8 cellular contexts compared by ENCODE assay signal in genomic region chr20:47353224-47353696, GRCh38. TPM values are rescaled to one million over a fixed set of nuclear protein-coding genes. Genes with fewer than 3 reads are reported as not detected.
DNase-seq lines count a peak whose midpoint lies in the region; ATAC-seq, FAIRE-seq and TF ChIP-seq lines count a peak whose summit lies in the region.

No MANE protein-coding gene starts in this region.

- ATAC-seq in CD4-positive, CD25-positive, alpha-beta regulatory T cell (ENCODE audit: low read depth in 2 of 2): no peak
- ATAC-seq in HG03135 (IDR thresholded peaks at IDR 0.05; ENCODE audit: unreplicated experiment): no peak
- ATAC-seq in left lobe of liver: no peak

- FAIRE-seq in D721Med (lab: Jason Lieb, UNC): no peak

- peaks cover 67% of the 10 kb centered on the region for H3K79me2 ChIP-seq in neural cell (replicated peaks; ENCODE audit: insufficient read depth, low read length)

- H3K4me3 Mint-ChIP-seq in CD4-positive, CD25-positive, alpha-beta regulatory T cell: peak overlapping the region; percentile 60 to 96 (median 95)
- H3K4me3 Mint-ChIP-seq in dendritic cell treated with granulocyte-macrophage colony-stimulating factor and Interleukin-4, amounts not matched to agents 40 ng/mL and 50 ng/mL, for 4 days: peak overlapping the region; percentile 30
- H3K4me3 Mint-ChIP-seq in nephron progenitor cell: no peak overlapping the region

- no peak for TF ChIP-seq EP300 in neural cell (conservative IDR thresholded peaks at IDR 0.05; ENCODE audit: poor library complexity, severe bottlenecking)

- intact Hi-C loops in dendritic cell treated with granulocyte-macrophage colony-stimulating factor and Interleukin-4, amounts not matched to agents 40 ng/mL and 50 ng/mL, for 4 days (cut with micrococcal nuclease): no loop called here

- peaks cover 9% of the 10 kb centered on the region for H3K36me3 ChIP-seq in CD4-positive, CD25-positive, alpha-beta regulatory T cell (ENCODE audit: control insufficient read depth, insufficient read depth, low read length)
- no peaks in the 10 kb centered on the region for H3K36me3 ChIP-seq in neural cell (ENCODE audit: insufficient read depth, low read length)

- H3F3A ChIP-seq in neural cell (ENCODE audit: insufficient read depth, low read length, poor library complexity, severe bottlenecking): peaks cover 7% of the 10 kb centered on the region

- H3K27me3 Mint-ChIP-seq in CD4-positive, CD25-positive, alpha-beta regulatory T cell: no peaks in the 10 kb centered on the region
- H3K27me3 Mint-ChIP-seq in dendritic cell treated with granulocyte-macrophage colony-stimulating factor and Interleukin-4, amounts not matched to agents 40 ng/mL and 50 ng/mL, for 4 days: no peaks in the 10 kb centered on the region
- no peaks in the 10 kb centered on the region for H3K27me3 Mint-ChIP-seq in nephron progenitor cell (ENCODE audit: low read depth, poor library complexity)

- H3K27ac Mint-ChIP-seq in CD4-positive, CD25-positive, alpha-beta regulatory T cell: peak overlapping the region; percentile 46 to 86 (median 67)
- no peak overlapping the region for H3K27ac Mint-ChIP-seq in dendritic cell treated with granulocyte-macrophage colony-stimulating factor and Interleukin-4, amounts not matched to agents 40 ng/mL and 50 ng/mL, for 4 days
- H3K27ac Mint-ChIP-seq in nephron progenitor cell: no peak overlapping the region

- H3K9me3 Mint-ChIP-seq in CD4-positive, CD25-positive, alpha-beta regulatory T cell: no peaks in the 10 kb centered on the region
- no peaks in the 10 kb centered on the region for H3K9me3 Mint-ChIP-seq in dendritic cell treated with granulocyte-macrophage colony-stimulating factor and Interleukin-4, amounts not matched to agents 40 ng/mL and 50 ng/mL, for 4 days
- H3K9me3 Mint-ChIP-seq in nephron progenitor cell: no peaks in the 10 kb centered on the region

- no peak for TF ChIP-seq RAD21 in neural cell (conservative IDR thresholded peaks at IDR 0.05)

- TF ChIP-seq CTCF in neural cell (IDR thresholded peaks at IDR 0.05; ENCODE audit: poor library complexity, severe bottlenecking) (no peak), D721Med (IDR thresholded peaks at IDR 0.05; ENCODE audit: insufficient read depth, missing control alignments) (no peak), nephron progenitor cell (IDR thresholded peaks at IDR 0.05) (no peak)

- H2AFZ ChIP-seq in neural cell (ENCODE audit: low read depth, low read length): no peak overlapping the region

- H3K27ac ChIP-seq in CD4-positive, CD25-positive, alpha-beta regulatory T cell (ENCODE audit: insufficient read depth, low read length, poor library complexity, severe bottlenecking): no peak overlapping the region
- H3K27ac ChIP-seq in neural cell (ENCODE audit: low read length): peak overlapping the region; percentile 5

- no peak for DNase-seq in CD4-positive, CD25-positive, alpha-beta regulatory T cell
- DNase-seq in NCI-H1417 treated with DMSO at 0.1 percent for 48 hours (lab: John Stamatoyannopoulos, UW) (peak; percentile 47), D721Med (ENCODE audit: insufficient read length, low spot score) (no peak), nephron progenitor cell (no peak), left lobe of liver (ENCODE audit: low spot score) (no peak)

- peak overlapping the region; percentile 49 for H3K9ac ChIP-seq in neural cell (ENCODE audit: low read length)

- peaks cover 21 to 41% (median 25%) of the 10 kb centered on the region in 4 donors for H3K4me1 Mint-ChIP-seq in CD4-positive, CD25-positive, alpha-beta regulatory T cell
- peaks cover 59% of the 10 kb centered on the region for H3K4me1 Mint-ChIP-seq in dendritic cell treated with granulocyte-macrophage colony-stimulating factor and Interleukin-4, amounts not matched to agents 40 ng/mL and 50 ng/mL, for 4 days (ENCODE audit: low read depth)
- H3K4me1 Mint-ChIP-seq in nephron progenitor cell: no peaks in the 10 kb centered on the region

- H4K20me1 ChIP-seq in neural cell (ENCODE audit: insufficient read depth): no peaks in the 10 kb centered on the region

- no peaks in the 10 kb centered on the region for H3K9me2 ChIP-seq in neural cell (ENCODE audit: insufficient read depth, low read length)

- no peaks in the 10 kb centered on the region for H3K9me3 ChIP-seq in CD4-positive, CD25-positive, alpha-beta regulatory T cell (ENCODE audit: control insufficient read depth in 2 of 2, low read length in 2 of 2)
- H3K9me3 ChIP-seq in neural cell (ENCODE audit: low read length): no peaks in the 10 kb centered on the region

- H3K4me3 ChIP-seq in CD4-positive, CD25-positive, alpha-beta regulatory T cell (ENCODE audit: low read depth, low read length): peak overlapping the region; percentile 93
- H3K4me3 ChIP-seq in neural cell (ENCODE audit: low read length): peak overlapping the region; percentile 58

- H3K4me1 ChIP-seq in CD4-positive, CD25-positive, alpha-beta regulatory T cell (ENCODE audit: control insufficient read depth, insufficient read depth, low read length, poor library complexity, severe bottlenecking): peaks cover 88% of the 10 kb centered on the region

- H3K36me3 Mint-ChIP-seq in CD4-positive, CD25-positive, alpha-beta regulatory T cell: peaks cover 19% of the 10 kb centered on the region
- H3K36me3 Mint-ChIP-seq in dendritic cell treated with granulocyte-macrophage colony-stimulating factor and Interleukin-4, amounts not matched to agents 40 ng/mL and 50 ng/mL, for 4 days (ENCODE audit: low read depth): peaks cover 24% of the 10 kb centered on the region
- H3K36me3 Mint-ChIP-seq in nephron progenitor cell (ENCODE audit: low read depth): no peaks in the 10 kb centered on the region

- no peaks in the 10 kb centered on the region for H3K27me3 ChIP-seq in CD4-positive, CD25-positive, alpha-beta regulatory T cell (ENCODE audit: control insufficient read depth, insufficient read depth, low read length)
- H3K27me3 ChIP-seq in neural cell (ENCODE audit: insufficient read depth, low read depth, low read length): no peaks in the 10 kb centered on the region

- H3K4me2 ChIP-seq in neural cell (ENCODE audit: low read length): peak overlapping the region; percentile 74

TF ChIP-seq in neural cell, 6 proteins besides CTCF, POLR2A, EP300 and RAD21:
- TF ChIP-seq EZH2 (IDR thresholded peaks at IDR 0.05; ENCODE audit: borderline replicate concordance, insufficient read depth, low read length, poor library complexity, severe bottlenecking): no peak
- no peak for TF ChIP-seq REST (IDR thresholded peaks at IDR 0.05; ENCODE audit: borderline replicate concordance)
- no peak for TF ChIP-seq TAF1 (IDR thresholded peaks at IDR 0.05; ENCODE audit: low read depth)
- no peak for TF ChIP-seq MXI1 (conservative IDR thresholded peaks at IDR 0.05; ENCODE audit: poor library complexity, severe bottlenecking)
- TF ChIP-seq SMC3 (conservative IDR thresholded peaks at IDR 0.05; ENCODE audit: poor library complexity): no peak
- TF ChIP-seq POLR2AphosphoS5 (IDR thresholded peaks at IDR 0.05): no peak
TF ChIP-seq in neural cell: peak in this region for 0.

RNA-seq across cellular contexts. Expression of gene ZMYND8, which starts 3.2 kb away (rescaled TPM):
- total RNA-seq in CD4-positive, CD25-positive, alpha-beta regulatory T cell: 47.2 TPM
- 10 to 100 TPM in 1 of 4 donors, 1 to 10 TPM in 3; 7.5 to 10.4 (median 8.2) TPM for polyA plus RNA-seq in CD4-positive, CD25-positive, alpha-beta regulatory T cell
- 16.8 and 20.5 TPM in 2 replicates for polyA plus RNA-seq in neural cell
- 35.3 and 42.6 TPM in 2 replicates for polyA minus RNA-seq in neural cell
- total RNA-seq in left lobe of liver: 13.8 TPM

Comparison
In these comparisons a context has a peak if more than half of its experiments do, and no peak if none do; other contexts are left out.
1. H3K27ac Mint-ChIP-seq: peak in CD4-positive, CD25-positive, alpha-beta regulatory T cell (3 of 3); none in dendritic cell treated with granulocyte-macrophage colony-stimulating factor and Interleukin-4, amounts not matched to agents 40 ng/mL and 50 ng/mL, for 4 days (single experiment) and nephron progenitor cell (single experiment).